ENCODE assay signal across 18 cellular contexts in genomic region chr10:11468126-11468742, GRCh38.
A peak's percentile ranks its signal among the peaks of the same experiment; 100 is the strongest.
DNase-seq lines count a peak whose midpoint lies in the region; ATAC-seq and TF ChIP-seq lines count a peak whose summit lies in the region.
"Had no signal": no experiment of that assay in that cellular context is flagged by ENCODE, and none has a peak within 500 bp of the region (broad histone marks: within the 10 kb centered on the region; RNA-seq: fewer than 3 reads in every experiment).

No MANE protein-coding gene starts in this region.

- H3K9me3 Mint-ChIP-seq in neural crest cell: no peaks in the 10 kb centered on the region
- no peaks in the 10 kb centered on the region for H3K9me3 Mint-ChIP-seq in CD4-positive, alpha-beta T cell
- H3K9me3 Mint-ChIP-seq: naive thymus-derived CD8-positive, alpha-beta T cell had no signal

- H3K27me3 ChIP-seq in CD4-positive, alpha-beta T cell (ENCODE audit: control insufficient read depth, insufficient read depth, low read length): no peaks in the 10 kb centered on the region
- H3K27me3 ChIP-seq: breast epithelium, SJSA1, stomach, uterus had no signal

- no peak overlapping the region for H3K4me3 Mint-ChIP-seq in neural crest cell
- no peak overlapping the region for H3K4me3 Mint-ChIP-seq in CD4-positive, alpha-beta T cell
- H3K4me3 Mint-ChIP-seq: activated CD4-positive, alpha-beta T cell treated with anti-CD3 and anti-CD28 coated beads for 36 hours; naive thymus-derived CD8-positive, alpha-beta T cell had no signal

- H3K36me3 Mint-ChIP-seq in neural crest cell (ENCODE audit: low read depth): peaks cover 9% of the 10 kb centered on the region
- H3K36me3 Mint-ChIP-seq in CD4-positive, alpha-beta T cell (ENCODE audit: low read depth): no peaks in the 10 kb centered on the region

- H3K27ac Mint-ChIP-seq in neural crest cell (ENCODE audit: unreplicated experiment): peak overlapping the region; percentile 73
- no peak overlapping the region for H3K27ac Mint-ChIP-seq in CD4-positive, alpha-beta T cell
- H3K27ac Mint-ChIP-seq: activated CD4-positive, alpha-beta T cell treated with anti-CD3 and anti-CD28 coated beads for 36 hours; naive thymus-derived CD8-positive, alpha-beta T cell had no signal

- no peak overlapping the region for H3K27ac ChIP-seq in CD4-positive, alpha-beta T cell (ENCODE audit: low read depth, low read length)
- H3K27ac ChIP-seq: breast epithelium, GM23248, SJSA1, stomach, uterus had no signal

- DNase-seq in Daoy (ENCODE audit: low read depth) (peak; percentile 11), RKO (ENCODE audit: low spot score) (peak; percentile 39), epithelial cell of proximal tubule (ENCODE audit: low read depth) (peak; percentile 15), neural crest cell (ENCODE audit: low read depth, low spot score) (no peak), NCI-H146 treated with DMSO at 0.1 percent for 48 hours (lab: John Stamatoyannopoulos, UW; ENCODE audit: unreplicated experiment) (no peak)
- no peak for DNase-seq in CD4-positive, alpha-beta T cell
- DNase-seq: activated CD4-positive, alpha-beta T cell treated with anti-CD3 and anti-CD28 coated beads for 36 hours; activated naive CD4-positive, alpha-beta T cell treated with anti-CD3 and anti-CD28 coated beads, Interleukin-2, amount 50 U/mL, for 16 hours; GM23248; naive thymus-derived CD8-positive, alpha-beta T cell; NCI-H1694; stomach; T1000; uterus had no signal

- TF ChIP-seq CTCF in epithelial cell of proximal tubule (conservative IDR thresholded peaks at IDR 0.05; ENCODE audit: low read depth, low read length) (no peak), neural crest cell (conservative IDR thresholded peaks at IDR 0.05) (no peak)
- no peak for TF ChIP-seq CTCF in CD4-positive, alpha-beta T cell (IDR thresholded peaks at IDR 0.05)

- no peaks in the 10 kb centered on the region for H3K9me3 ChIP-seq in CD4-positive, alpha-beta T cell (ENCODE audit: control insufficient read depth, low read length)
- H3K9me3 ChIP-seq: breast epithelium, SJSA1, stomach, uterus had no signal

- H3K27me3 Mint-ChIP-seq in neural crest cell (ENCODE audit: low read depth): no peaks in the 10 kb centered on the region
- H3K27me3 Mint-ChIP-seq in CD4-positive, alpha-beta T cell: no peaks in the 10 kb centered on the region
- H3K27me3 Mint-ChIP-seq: activated CD4-positive, alpha-beta T cell treated with anti-CD3 and anti-CD28 coated beads for 36 hours; naive thymus-derived CD8-positive, alpha-beta T cell had no signal

- CTCF ChIA-PET in CD4-positive, alpha-beta T cell (lab: Charles Lee): no interaction called here

- H3K4me1 Mint-ChIP-seq in neural crest cell: peaks cover 24% of the 10 kb centered on the region
- H3K4me1 Mint-ChIP-seq in CD4-positive, alpha-beta T cell (ENCODE audit: low read depth): peaks cover 5% of the 10 kb centered on the region

- POLR2A ChIA-PET in CD4-positive, alpha-beta T cell (lab: Charles Lee): no interaction called here

- no peak overlapping the region for H3K4me3 ChIP-seq in epithelial cell of proximal tubule (ENCODE audit: low read depth, low read length)
- H3K4me3 ChIP-seq: breast epithelium, GM23248, SJSA1, stomach, uterus had no signal

- ATAC-seq in HG03457 (IDR thresholded peaks at IDR 0.05; ENCODE audit: unreplicated experiment) (no peak), GM18502 (IDR thresholded peaks at IDR 0.05; ENCODE audit: poor library complexity, unreplicated experiment) (no peak)
- ATAC-seq in CD4-positive, alpha-beta T cell (ENCODE audit: poor library complexity): no peak
- ATAC-seq: activated CD4-positive, alpha-beta T cell treated with anti-CD3 and anti-CD28 coated beads for 36 hours; naive thymus-derived CD8-positive, alpha-beta T cell had no signal

- intact Hi-C loops in CD4-positive, alpha-beta T cell (cut with DNase I, micrococcal nuclease): no loop called here

Comparison
In these comparisons a context has a peak if more than half of its experiments do, and no peak if none do; other contexts are left out.
1. DNase-seq: peak in Daoy (single experiment), RKO (single experiment) and epithelial cell of proximal tubule (single experiment); none in neural crest cell (single experiment), CD4-positive, alpha-beta T cell (0 of 10) and NCI-H146 treated with DMSO at 0.1 percent for 48 hours (single experiment).